19 cellular contexts compared by ENCODE assay signal in the genomic region with DNA sequence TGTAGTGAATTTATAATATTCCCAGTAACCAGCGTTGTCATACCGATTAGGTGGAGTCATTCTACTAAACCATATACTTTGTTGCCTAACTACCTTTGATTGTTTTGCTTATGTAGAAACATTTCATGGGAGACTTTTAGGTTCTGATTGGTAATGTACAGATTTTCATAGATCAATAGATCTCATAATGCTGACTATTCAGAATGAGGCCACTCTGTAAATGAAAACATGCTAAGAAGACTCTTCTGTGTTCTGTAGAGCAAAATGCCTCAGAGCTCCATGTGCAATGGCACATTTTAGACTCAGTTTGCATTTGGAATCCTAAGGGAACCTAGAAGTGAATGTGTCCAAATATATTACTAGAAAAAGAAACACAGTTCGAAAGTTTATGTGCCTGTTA. TPM values are rescaled to one million over a fixed set of nuclear protein-coding genes. Genes with fewer than 3 reads are reported as not detected.
A peak's percentile ranks its signal among the peaks of the same experiment; 100 is the strongest.
DNase-seq lines count a peak whose midpoint lies in the region; ATAC-seq and TF ChIP-seq lines count a peak whose summit lies in the region.
"Had no signal": no experiment of that assay in that cellular context is flagged by ENCODE, and none has a peak within 500 bp of the region (broad histone marks: within the 10 kb centered on the region; RNA-seq: fewer than 3 reads in every experiment).

No MANE protein-coding gene starts in this region.

- no peak for DNase-seq in activated CD4-positive, alpha-beta T cell treated with anti-CD3 and anti-CD28 coated beads for 36 hours
- DNase-seq in activated CD4-positive, alpha-beta T cell treated with anti-CD3 and anti-CD28 coated beads for 48 hours = no peak
- DNase-seq in left ventricle myocardium inferior = no peak
- DNase-seq in Right ventricle myocardium inferior (ENCODE audit: missing footprints) = no peak
- no peak for DNase-seq in osteoblast (ENCODE audit: insufficient read length, low spot score, missing footprints)
- DNase-seq in AG08396 (ENCODE audit: low spot score) = no peak
- DNase-seq: COR-L47, H9, Karpas-422, NCI-H1105 treated with DMSO at 0.1 percent for 48 hours, NCI-H187 treated with DMSO at 0.1 percent for 48 hours, NCI-H2171, NCI-H446 treated with DMSO at 0.1 percent for 48 hours, NCI-H748 treated with DMSO at 0.1 percent for 48 hours had no signal

- H3K9me3 ChIP-seq in left ventricle myocardium inferior (replicated peaks) (no peaks in the 10 kb centered on the region), osteoblast (ENCODE audit: low read depth, low read length) (no peaks in the 10 kb centered on the region)
- H3K9me3 ChIP-seq: BLaER1 treated with 17β-estradiol and CSF1 and Interleukin-3, amounts not matched to agents 10 nM and 100 nM had no signal

- TF ChIP-seq CTCF in left ventricle myocardium inferior (IDR thresholded peaks at IDR 0.05; ENCODE audit: borderline replicate concordance) = no peak
- TF ChIP-seq CTCF in osteoblast (IDR thresholded peaks at IDR 0.05; ENCODE audit: extremely low read depth, low read depth, low read length) = no peak

- H3K36me3 ChIP-seq in left ventricle myocardium inferior (peaks cover 29% of the 10 kb centered on the region), osteoblast (ENCODE audit: insufficient read depth, low read length) (peaks cover 67% of the 10 kb centered on the region)

- peak overlapping the region; percentile 77 for H3K27ac ChIP-seq in left ventricle myocardium inferior (replicated peaks)
- H3K27ac ChIP-seq in osteoblast (ENCODE audit: low read depth, low read length) = peak overlapping the region; percentile 6
- H3K27ac ChIP-seq: 22Rv1; BLaER1 treated with 17β-estradiol and CSF1 and Interleukin-3, amounts not matched to agents 10 nM and 100 nM had no signal

- CTCF ChIA-PET in activated CD4-positive, alpha-beta T cell treated with anti-CD3 and anti-CD28 coated beads for 36 hours (lab: Charles Lee) = interaction anchor here (0.7 to 1.8 kb wide), 3 partner anchors 9 to 19 kb away, joined by 3 to 6 read pairs (median 6); no protein-coding TSS in a partner anchor

- ATAC-seq in activated CD4-positive, alpha-beta T cell treated with anti-CD3 and anti-CD28 coated beads for 36 hours = no peak
- no peak for ATAC-seq in Right ventricle myocardium inferior
- ATAC-seq in GM21526 (IDR thresholded peaks at IDR 0.05; ENCODE audit: low FRiP score, unreplicated experiment) = no peak
- ATAC-seq: Panc1 had no signal

- H3K27ac Mint-ChIP-seq in activated CD4-positive, alpha-beta T cell treated with anti-CD3 and anti-CD28 coated beads for 36 hours = peak overlapping the region; percentile 47
- H3K27ac Mint-ChIP-seq in activated naive CD8-positive, alpha-beta T cell = peak overlapping the region; percentile 77
- H3K27ac Mint-ChIP-seq: H9 had no signal

- no peak overlapping the region for H3K4me3 ChIP-seq in left ventricle myocardium inferior
- no peak overlapping the region for H3K4me3 ChIP-seq in osteoblast (ENCODE audit: insufficient read depth, low read length)
- H3K4me3 ChIP-seq: BLaER1 treated with 17β-estradiol and CSF1 and Interleukin-3, amounts not matched to agents 10 nM and 100 nM had no signal

- H3K79me2 ChIP-seq in osteoblast (ENCODE audit: insufficient read depth, low read length) = peaks cover 92% of the 10 kb centered on the region

- no peak overlapping the region for H3K4me3 Mint-ChIP-seq in activated CD4-positive, alpha-beta T cell treated with anti-CD3 and anti-CD28 coated beads for 36 hours
- peak overlapping the region; percentile 12 for H3K4me3 Mint-ChIP-seq in activated naive CD8-positive, alpha-beta T cell
- H3K4me3 Mint-ChIP-seq: H9 had no signal

- no peak overlapping the region for H2AFZ ChIP-seq in osteoblast (ENCODE audit: low read length)

- no peak overlapping the region for H3K4me2 ChIP-seq in osteoblast (ENCODE audit: insufficient read depth, low read length)
- H3K4me2 ChIP-seq: BLaER1 treated with 17β-estradiol and CSF1 and Interleukin-3, amounts not matched to agents 10 nM and 100 nM had no signal

- POLR2A ChIA-PET in activated CD4-positive, alpha-beta T cell treated with anti-CD3 and anti-CD28 coated beads for 36 hours (lab: Charles Lee) = no interaction called here

- peaks cover 4% of the 10 kb centered on the region for H4K20me1 ChIP-seq in osteoblast (ENCODE audit: insufficient read depth, low read length)

- no peaks in the 10 kb centered on the region for H3K9me3 Mint-ChIP-seq in activated CD4-positive, alpha-beta T cell treated with anti-CD3 and anti-CD28 coated beads for 36 hours (ENCODE audit: low read depth)
- H3K9me3 Mint-ChIP-seq in activated naive CD8-positive, alpha-beta T cell (ENCODE audit: low read depth) = no peaks in the 10 kb centered on the region
- H3K9me3 Mint-ChIP-seq: H9 had no signal

- peaks cover 86% of the 10 kb centered on the region for H3K4me1 ChIP-seq in left ventricle myocardium inferior
- H3K4me1 ChIP-seq in osteoblast (ENCODE audit: insufficient read depth, low read length) = peaks cover 24% of the 10 kb centered on the region

- H3K27me3 ChIP-seq in left ventricle myocardium inferior (ENCODE audit: low read depth) = no peaks in the 10 kb centered on the region
- H3K27me3 ChIP-seq in osteoblast (ENCODE audit: insufficient read depth, low read length) = no peaks in the 10 kb centered on the region
- H3K27me3 ChIP-seq: BLaER1 treated with 17β-estradiol and CSF1 and Interleukin-3, amounts not matched to agents 10 nM and 100 nM had no signal

- intact Hi-C loops in activated CD4-positive, alpha-beta T cell treated with anti-CD3 and anti-CD28 coated beads for 36 hours (cut with DNase I, micrococcal nuclease) = loop anchor here in 1 of 2 experiments (1.0 kb wide), 1 partner anchor 12 kb away; no protein-coding TSS in a partner anchor
- intact Hi-C loops in left ventricle myocardium inferior (cut with micrococcal nuclease) = no loop called here
- intact Hi-C loops in Right ventricle myocardium inferior (cut with DNase I) = no loop called here

- peaks cover 64% of the 10 kb centered on the region for H3K4me1 Mint-ChIP-seq in activated CD4-positive, alpha-beta T cell treated with anti-CD3 and anti-CD28 coated beads for 36 hours
- H3K4me1 Mint-ChIP-seq in activated naive CD8-positive, alpha-beta T cell (ENCODE audit: low read depth) = peaks cover 72% of the 10 kb centered on the region

- H3K27me3 Mint-ChIP-seq in activated CD4-positive, alpha-beta T cell treated with anti-CD3 and anti-CD28 coated beads for 36 hours = no peaks in the 10 kb centered on the region
- no peaks in the 10 kb centered on the region for H3K27me3 Mint-ChIP-seq in activated naive CD8-positive, alpha-beta T cell

- H3K36me3 Mint-ChIP-seq in activated CD4-positive, alpha-beta T cell treated with anti-CD3 and anti-CD28 coated beads for 36 hours (ENCODE audit: low read depth) = peaks cover 66% of the 10 kb centered on the region
- peaks cover 32% of the 10 kb centered on the region for H3K36me3 Mint-ChIP-seq in activated naive CD8-positive, alpha-beta T cell

RNA-seq across cellular contexts. Expression of a gene that starts 20.0 kb away (rescaled TPM):
- total RNA-seq in activated CD4-positive, alpha-beta T cell treated with anti-CD3 and anti-CD28 coated beads for 36 hours = 100 to 1,000 TPM; 112 to 163 TPM
- total RNA-seq in left ventricle myocardium inferior (46.7 TPM), Right ventricle myocardium inferior (54.6 TPM), osteoblast (108 and 128 TPM in 2 replicates)
